Comparison of ENCODE assay signal across 27 cellular contexts in genomic region chr3:144743325-144743724, GRCh38.
"Had no signal": no experiment of that assay in that cellular context is flagged by ENCODE, and none has a peak within 500 bp of the region (broad histone marks: within the 10 kb centered on the region; RNA-seq: fewer than 3 reads in every experiment).

No MANE protein-coding gene starts in this region.

- H3K4me1 ChIP-seq: ascending aorta, body of pancreas had no signal

- DNase-seq: activated B cell treated with CpG ODN at 0.5 μM for 24 hours; activated CD4-positive, alpha-beta memory T cell treated with anti-CD3 and anti-CD28 coated beads for 36 hours; activated CD4-positive, alpha-beta T cell treated with anti-CD3 and anti-CD28 coated beads for 1 hour; activated CD4-positive, alpha-beta T cell treated with anti-CD3 and anti-CD28 coated beads, Interleukin-2, amount 10 ng/mL, durations not matched to agents 24 days and 14 days; activated CD8-positive, alpha-beta memory T cell treated with anti-CD3 and anti-CD28 coated beads for 24 hours; activated effector memory CD4-positive, alpha-beta T cell treated with anti-CD3 and anti-CD28 coated beads, Interleukin-2, amount 50 U/mL, for 16 hours; activated naive CD4-positive, alpha-beta T cell treated with Interleukin-2 at 50 U/mL for 16 hours; activated naive CD8-positive, alpha-beta T cell treated with anti-CD3 and anti-CD28 coated beads, Interleukin-2, amount 50 U/mL, for 24 hours; activated T-cell treated with anti-CD3 and anti-CD28 coated beads, Interleukin-2, amount 50 U/mL, for 4 hours; amniotic stem cell; body of pancreas; central memory CD4-positive, alpha-beta T cell; MG63; MV-4-11; NCI-H1105; NCI-H1436; NCI-H1930; NCI-H2107; NCI-H2171 treated with DMSO at 0.1 percent for 48 hours; NCI-H345; NCI-H510A; NCI-H69; T-helper 1 cell had no signal

- H3K9ac ChIP-seq: KMS-11 had no signal

- ATAC-seq: activated naive CD4-positive, alpha-beta T cell treated with anti-CD3 and anti-CD28 coated beads, Interleukin-2, amount 50 U/mL, for 72 hours; activated naive CD8-positive, alpha-beta T cell treated with anti-CD3 and anti-CD28 coated beads, Interleukin-2, amount 50 U/mL, for 24 hours; activated T-cell treated with anti-CD3 and anti-CD28 coated beads, Interleukin-2, amount 50 U/mL, for 4 hours; body of pancreas had no signal

- H3K9me3 ChIP-seq: ascending aorta, body of pancreas, MG63 had no signal

- H3K36me3 ChIP-seq: ascending aorta, MG63 had no signal

- H3K4me2 ChIP-seq: KMS-11 had no signal

- H3K27ac ChIP-seq: ascending aorta, body of pancreas, KMS-11, SK-N-MC had no signal

- H3K4me3 ChIP-seq: ascending aorta, body of pancreas, MG63, SK-N-MC had no signal

- H3K27me3 ChIP-seq: ascending aorta, body of pancreas, MG63 had no signal
